ENCODE assay signal across 8 cellular contexts in the genomic region with DNA sequence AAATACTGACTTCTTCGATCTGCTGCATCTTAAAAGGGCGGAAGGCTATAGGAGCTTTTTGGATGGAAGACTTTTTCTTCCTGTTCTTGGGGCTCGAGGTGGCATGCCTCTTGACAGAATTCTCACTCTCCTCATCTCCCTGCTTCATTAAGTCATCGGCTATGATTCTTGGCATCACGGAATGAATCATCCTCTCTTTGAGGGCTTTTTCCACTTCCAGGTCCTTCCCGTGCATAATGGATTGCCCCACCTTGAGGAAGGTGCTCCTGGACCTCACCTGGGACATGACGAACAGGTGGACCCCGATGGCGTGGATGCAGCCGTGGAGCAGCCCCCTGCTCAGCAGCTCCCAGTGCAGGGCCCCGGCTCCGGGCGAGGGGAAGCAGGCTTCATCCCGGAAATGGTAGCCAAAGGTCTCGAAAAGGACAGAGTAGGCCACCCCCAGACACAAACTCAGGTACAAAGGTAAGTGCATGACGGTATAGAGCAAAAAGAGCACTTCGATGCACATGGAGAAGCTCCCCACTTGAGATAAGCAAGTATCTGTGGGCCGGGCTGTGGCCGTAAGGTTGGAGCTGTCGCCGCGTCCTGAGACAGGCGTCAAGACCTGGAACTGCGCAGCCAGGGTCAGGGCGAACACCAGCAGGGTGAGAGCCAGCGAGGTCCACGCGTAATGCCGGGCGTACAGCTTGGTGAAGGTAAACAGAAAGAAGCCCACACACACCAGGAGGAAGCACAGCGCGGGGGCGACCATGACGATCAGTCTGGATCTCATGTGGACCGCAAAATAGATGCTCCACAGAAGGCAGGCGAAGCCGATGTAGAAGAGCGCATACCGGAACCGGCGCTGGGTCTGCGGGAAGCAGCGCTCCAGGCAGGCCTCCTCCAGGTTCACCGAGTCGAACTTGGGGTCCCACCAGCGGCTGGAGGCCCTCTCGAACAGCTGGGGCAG. TPM values are rescaled to one million over a fixed set of nuclear protein-coding genes. Genes with fewer than 3 reads are reported as not detected.
DNase-seq lines count a peak whose midpoint lies in the region; ATAC-seq and TF ChIP-seq lines count a peak whose summit lies in the region.

No MANE protein-coding gene starts in this region.

- ATAC-seq in naive thymus-derived CD8-positive, alpha-beta T cell, result no peak
- no peak for ATAC-seq in HG03354 (IDR thresholded peaks at IDR 0.05; ENCODE audit: poor library complexity, severe bottlenecking, unreplicated experiment)

- TF ChIP-seq CTCF in dorsolateral prefrontal cortex (IDR thresholded peaks at IDR 0.05 in 54 of 56, conservative IDR thresholded peaks at IDR 0.05 in 2 of 56; ENCODE audit: low read depth in 1 of 56, partially characterized antibody in 56 of 56), result no peak

- POLR2A ChIA-PET in naive thymus-derived CD8-positive, alpha-beta T cell (lab: Charles Lee), result interaction anchor here (0.5 to 1.8 kb wide), 4 partner anchors 94 to 502 kb away, joined by 3 to 5 read pairs (median 4); partner anchors contain the start of gene TFAP4

- H3K27me3 ChIP-seq in ACC112 (ENCODE audit: insufficient read depth, low read length) (no peaks in the 10 kb centered on the region), HUES64 (ENCODE audit: insufficient read depth, low read length) (peaks cover 36% of the 10 kb centered on the region), dorsolateral prefrontal cortex (no peaks in the 10 kb centered on the region)

- H3K79me2 ChIP-seq in ACC112 (ENCODE audit: control insufficient read depth, insufficient read depth, low read length, unreplicated experiment), result peaks cover 44% of the 10 kb centered on the region

- H3K4me1 ChIP-seq in ACC112 (ENCODE audit: control insufficient read depth, insufficient read depth, low read length, unreplicated experiment), result peaks cover 29% of the 10 kb centered on the region
- no peaks in the 10 kb centered on the region for H3K4me1 ChIP-seq in HUES64 (ENCODE audit: insufficient read depth, low read length)

- H3K4me1 Mint-ChIP-seq in naive thymus-derived CD8-positive, alpha-beta T cell, result peaks cover 26 to 55% (median 50%) of the 10 kb centered on the region in 4 donors

- no peaks in the 10 kb centered on the region for H3K9me3 ChIP-seq in HUES64 (ENCODE audit: insufficient read depth, low read depth, low read length)

- peaks cover 0 to 3% (median 0%) of the 10 kb centered on the region in 3 donors for H3K36me3 Mint-ChIP-seq in naive thymus-derived CD8-positive, alpha-beta T cell

- H3K4me3 Mint-ChIP-seq in naive thymus-derived CD8-positive, alpha-beta T cell, result peak overlapping the region; percentile 64 to 89 (median 78)

- intact Hi-C loops in dorsolateral prefrontal cortex (cut with DNase I), result loop anchor here (5.0 to 10.0 kb wide), 3 partner anchors 60 to 132 kb away; no protein-coding TSS in a partner anchor

- H3K27ac ChIP-seq in ACC112 (ENCODE audit: low read depth, low read length) (no peak overlapping the region), HUES64 (ENCODE audit: low read depth, low read length) (no peak overlapping the region), dorsolateral prefrontal cortex (peak overlapping the region in 46 of 59 donors; percentile 2 to 84 (median 58))

- H3K9me3 Mint-ChIP-seq in naive thymus-derived CD8-positive, alpha-beta T cell, result no peaks in the 10 kb centered on the region

- DNase-seq in dorsolateral prefrontal cortex (peak in 7 of 10 donors; percentile 35 to 67 (median 54)), medulla oblongata (ENCODE audit: extremely low spot score) (no peak), NCI-H524 (lab: John Stamatoyannopoulos, UW) (no peak), DMS53 (lab: John Stamatoyannopoulos, UW) (no peak)
- DNase-seq in naive thymus-derived CD8-positive, alpha-beta T cell, result peak in 1 of 10 donors; percentile 5

- H3K4me3 ChIP-seq in ACC112 (ENCODE audit: low read depth, low read length), result peak overlapping the region; percentile 78
- H3K4me3 ChIP-seq in HUES64 (ENCODE audit: low read length), result peak overlapping the region; percentile 53
- peak overlapping the region; percentile 43 to 79 (median 68) for H3K4me3 ChIP-seq in dorsolateral prefrontal cortex

- H3K9ac ChIP-seq in HUES64 (ENCODE audit: low read depth, low read length), result no peak overlapping the region

- H2AFZ ChIP-seq in ACC112 (ENCODE audit: low read length, unreplicated experiment), result no peak overlapping the region

- peaks cover 0 to 3% (median 0%) of the 10 kb centered on the region in 5 donors for H3K27me3 Mint-ChIP-seq in naive thymus-derived CD8-positive, alpha-beta T cell

- 86% methylated on average over 47 of the region's 47 CpGs for WGBS in HUES64

- peak overlapping the region in 7 of 10 donors; percentile 11 to 79 (median 60) for H3K27ac Mint-ChIP-seq in naive thymus-derived CD8-positive, alpha-beta T cell

- H3K36me3 ChIP-seq in ACC112 (ENCODE audit: insufficient read depth, low read length), result no peaks in the 10 kb centered on the region
- H3K36me3 ChIP-seq in HUES64 (ENCODE audit: insufficient read depth, low read length), result no peaks in the 10 kb centered on the region

RNA-seq across cellular contexts. Expression of gene ADCY9, which starts 1.7 kb away (rescaled TPM):
- 3.6 TPM for polyA plus RNA-seq in HUES64 (2013, experiment 1 of 2)
- 4.8 TPM for polyA plus RNA-seq in HUES64 (2013, experiment 2 of 2)
- 10 to 100 TPM; 16.3 to 55.2 (median 33.9) TPM for total RNA-seq in dorsolateral prefrontal cortex
- 1 to 10 TPM; 6.2 to 6.5 TPM for total RNA-seq in naive thymus-derived CD8-positive, alpha-beta T cell
- polyA plus RNA-seq in naive thymus-derived CD8-positive, alpha-beta T cell, result under 1 TPM; 0.20 to 0.75 (median 0.71) TPM

Comparison
In these comparisons a context has a peak if more than half of its experiments do, and no peak if none do; other contexts are left out.
1. H3K27ac ChIP-seq: peak in dorsolateral prefrontal cortex (46 of 59); none in ACC112 (single experiment) and HUES64 (single experiment).
2. DNase-seq: peak in dorsolateral prefrontal cortex (7 of 10); none in medulla oblongata (single experiment), NCI-H524 (0 of 2) and DMS53 (single experiment).
3. Peak in every context shown above with its lines, with median percentiles within 50 percentile points of each other: H3K4me3 ChIP-seq.